Comparison of ENCODE assay signal across 9 cellular contexts in genomic region chr15:57375827-57376694, GRCh38. TPM values are rescaled to one million over a fixed set of nuclear protein-coding genes. Genes with fewer than 3 reads are reported as not detected.
DNase-seq lines count a peak whose midpoint lies in the region; ATAC-seq and TF ChIP-seq lines count a peak whose summit lies in the region.
"Had no signal": no experiment of that assay in that cellular context is flagged by ENCODE, and none has a peak within 500 bp of the region (broad histone marks: within the 10 kb centered on the region; RNA-seq: fewer than 3 reads in every experiment).

Gene CGNL1 (plus strand): TSS chr15:57376505. CDS start chr15:57438000, 61,495 bp downstream.

- H3K27ac Mint-ChIP-seq in activated naive CD4-positive, alpha-beta T cell treated with anti-CD3 and anti-CD28 coated beads, Interleukin-2, amount 10 ng/mL, durations not matched to agents 7 days and 5 days, result no peak within 1 kb of the TSS
- H3K27ac Mint-ChIP-seq: activated naive CD4-positive, alpha-beta T cell treated with anti-CD3 and anti-CD28 coated beads, Interleukin-2, amount 50 U/mL, for 72 hours had no signal

- TF ChIP-seq CTCF in sigmoid colon (IDR thresholded peaks at IDR 0.05), result no peak

- no peak for DNase-seq in activated naive CD4-positive, alpha-beta T cell treated with anti-CD3 and anti-CD28 coated beads, Interleukin-2, amount 10 ng/mL, durations not matched to agents 7 days and 5 days
- no peak for DNase-seq in activated naive CD4-positive, alpha-beta T cell treated with anti-CD3 and anti-CD28 coated beads, Interleukin-2, amount 50 U/mL, for 16 hours
- DNase-seq in astrocyte of the hippocampus (ENCODE audit: low read depth, low spot score) (peak; percentile 77), sigmoid colon (peak; percentile 67)
- no peak for DNase-seq in stimulated activated CD4-positive, alpha-beta T cell treated with anti-CD3 and anti-CD28 coated beads, Interleukin-12 subunit alpha, Interleukin-12 subunit beta, amount 100 ng/mL, for 4 hours

- 18 to 21% methylated on average over 76 of the region's 76 CpGs for WGBS in sigmoid colon, 2 donors

- peaks cover 0 to 16% (median 12%) of the 10 kb centered on the region in 4 donors for H3K4me1 ChIP-seq in sigmoid colon

- peak within 1 kb of the TSS; percentile 52 for H3K4me3 Mint-ChIP-seq in activated naive CD4-positive, alpha-beta T cell treated with anti-CD3 and anti-CD28 coated beads, Interleukin-2, amount 10 ng/mL, durations not matched to agents 7 days and 5 days

- H3K36me3 ChIP-seq in sigmoid colon, result no peaks in the 10 kb centered on the region

- no peaks in the 10 kb centered on the region for H3K9me3 ChIP-seq in sigmoid colon

- CTCF ChIA-PET in activated naive CD4-positive, alpha-beta T cell treated with anti-CD3 and anti-CD28 coated beads, Interleukin-2, amount 10 ng/mL, durations not matched to agents 7 days and 5 days (lab: Charles Lee), result interaction anchor here (1.2 kb wide), 1 partner anchor 70 kb away, joined by 3 read pairs; no protein-coding TSS in a partner anchor

- H3K27me3 ChIP-seq in sigmoid colon, result peaks cover 6 to 55% (median 16%) of the 10 kb centered on the region in 3 donors

- intact Hi-C loops in sigmoid colon (cut with DNase I), result no loop called here

- H3K9me3 Mint-ChIP-seq in activated naive CD4-positive, alpha-beta T cell treated with anti-CD3 and anti-CD28 coated beads, Interleukin-2, amount 10 ng/mL, durations not matched to agents 7 days and 5 days, result no peaks in the 10 kb centered on the region
- H3K9me3 Mint-ChIP-seq: activated naive CD4-positive, alpha-beta T cell treated with anti-CD3 and anti-CD28 coated beads, Interleukin-2, amount 50 U/mL, for 72 hours had no signal

- ATAC-seq in GM21825 (IDR thresholded peaks at IDR 0.05; ENCODE audit: unreplicated experiment), result no peak
- no peak for ATAC-seq in GM19467 (IDR thresholded peaks at IDR 0.05; ENCODE audit: unreplicated experiment)

- TF ChIP-seq POLR2A in sigmoid colon (IDR thresholded peaks at IDR 0.05), result no peak

- H3K36me3 Mint-ChIP-seq in activated naive CD4-positive, alpha-beta T cell treated with anti-CD3 and anti-CD28 coated beads, Interleukin-2, amount 10 ng/mL, durations not matched to agents 7 days and 5 days, result no peaks in the 10 kb centered on the region

- H3K27me3 Mint-ChIP-seq in activated naive CD4-positive, alpha-beta T cell treated with anti-CD3 and anti-CD28 coated beads, Interleukin-2, amount 10 ng/mL, durations not matched to agents 7 days and 5 days, result peaks cover 85% of the 10 kb centered on the region

- no peak for TF ChIP-seq EP300 in sigmoid colon (IDR thresholded peaks at IDR 0.05)

- peak within 1 kb of the TSS in 3 of 4 donors; percentile 37 to 71 (median 45) for H3K27ac ChIP-seq in sigmoid colon

- peaks cover 7% of the 10 kb centered on the region for H3K4me1 Mint-ChIP-seq in activated naive CD4-positive, alpha-beta T cell treated with anti-CD3 and anti-CD28 coated beads, Interleukin-2, amount 10 ng/mL, durations not matched to agents 7 days and 5 days

- peak within 1 kb of the TSS; percentile 51 for H3K4me3 ChIP-seq in iPS-11a (ENCODE audit: low read depth, low read length)
- peak within 1 kb of the TSS; percentile 51 to 73 (median 60) for H3K4me3 ChIP-seq in sigmoid colon

RNA-seq across cellular contexts. Expression of gene CGNL1, which starts in this region (rescaled TPM):
- 1 to 10 TPM; 1.9 to 7.2 (median 3.4) TPM for total RNA-seq in sigmoid colon
- 1 to 10 TPM in 2 of 3 donors, under 1 TPM in 1; 0.69 to 2.4 (median 1.8) TPM for polyA plus RNA-seq in sigmoid colon
- total RNA-seq: activated naive CD4-positive, alpha-beta T cell treated with anti-CD3 and anti-CD28 coated beads, Interleukin-2, amount 50 U/mL, for 72 hours had no signal

Comparison
In these comparisons a context has a peak if more than half of its experiments do, and no peak if none do; other contexts are left out.
1. DNase-seq: peak in astrocyte of the hippocampus (single experiment) and sigmoid colon (single experiment); none in activated naive CD4-positive, alpha-beta T cell treated with anti-CD3 and anti-CD28 coated beads, Interleukin-2, amount 10 ng/mL, durations not matched to agents 7 days and 5 days (single experiment), activated naive CD4-positive, alpha-beta T cell treated with anti-CD3 and anti-CD28 coated beads, Interleukin-2, amount 50 U/mL, for 16 hours (single experiment) and stimulated activated CD4-positive, alpha-beta T cell treated with anti-CD3 and anti-CD28 coated beads, Interleukin-12 subunit alpha, Interleukin-12 subunit beta, amount 100 ng/mL, for 4 hours (single experiment).